In the genomic region with DNA sequence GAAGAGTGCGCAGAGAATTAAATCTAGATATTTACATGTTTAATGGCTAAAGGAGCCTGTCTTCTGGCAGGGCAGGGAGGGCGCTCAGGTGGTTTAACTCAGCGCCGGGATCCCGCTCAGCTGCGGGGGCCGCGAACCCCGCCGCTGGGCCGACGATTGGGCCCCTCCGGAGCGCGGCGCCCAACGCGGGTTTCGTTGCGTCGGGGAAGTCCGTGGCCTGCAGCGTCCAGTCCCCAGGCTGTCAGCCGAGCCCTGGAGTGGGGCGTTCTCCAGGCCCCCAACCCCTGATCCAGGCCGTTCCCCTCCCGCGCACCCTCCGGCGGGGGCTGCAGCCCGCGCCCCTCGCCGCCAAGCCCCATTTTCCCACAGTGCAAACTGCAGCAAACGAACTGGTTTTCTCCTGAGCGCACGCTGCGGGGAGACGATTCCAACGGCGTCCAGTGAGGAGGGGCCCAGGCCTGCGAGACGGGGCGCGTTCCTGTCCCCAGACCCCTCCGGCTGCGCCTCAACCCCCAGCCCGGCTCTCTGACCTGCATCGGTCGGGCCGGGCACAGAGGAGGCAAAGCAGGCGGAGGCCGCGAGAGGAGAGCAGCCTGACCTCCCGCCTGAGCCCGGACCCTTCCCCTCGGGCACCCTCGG, we compare ENCODE assay signal across 18 cellular contexts. TPM values are rescaled to one million over a fixed set of nuclear protein-coding genes. Genes with fewer than 3 reads are reported as not detected.
DNase-seq lines count a peak whose midpoint lies in the region; ATAC-seq and TF ChIP-seq lines count a peak whose summit lies in the region.
"Had no signal": no experiment of that assay in that cellular context is flagged by ENCODE, and none has a peak within 500 bp of the region (broad histone marks: within the 10 kb centered on the region; RNA-seq: fewer than 3 reads in every experiment).

No MANE protein-coding gene starts in this region.

- H3K4me3 Mint-ChIP-seq in CD8-positive, alpha-beta memory T cell, result no peak overlapping the region
- peak overlapping the region; percentile 47 for H3K4me3 Mint-ChIP-seq in natural killer cell

- H3K4me1 Mint-ChIP-seq in CD8-positive, alpha-beta memory T cell, result peaks cover 11 to 20% (median 11%) of the 10 kb centered on the region in 3 donors
- H3K4me1 Mint-ChIP-seq in natural killer cell, result peaks cover 0 to 19% of the 10 kb centered on the region in 2 donors

- peaks cover 71% of the 10 kb centered on the region for H3K27me3 ChIP-seq in CD8-positive, alpha-beta memory T cell (ENCODE audit: insufficient read depth, low read length, poor library complexity, severe bottlenecking)
- H3K27me3 ChIP-seq in effector memory CD4-positive, alpha-beta T cell (replicated peaks; ENCODE audit: control insufficient read depth, insufficient read depth, low read length, poor library complexity, severe bottlenecking), result peaks cover 74% of the 10 kb centered on the region
- peaks cover 79 to 95% (median 94%) of the 10 kb centered on the region in 3 donors for H3K27me3 ChIP-seq in sigmoid colon
- H3K27me3 ChIP-seq in transverse colon, result peaks cover 94% of the 10 kb centered on the region
- H3K27me3 ChIP-seq in colonic mucosa, result peaks cover 74% of the 10 kb centered on the region

- no peak overlapping the region for H3K4me3 ChIP-seq in CD8-positive, alpha-beta memory T cell (ENCODE audit: low read length)
- peak overlapping the region; percentile 39 for H3K4me3 ChIP-seq in effector memory CD4-positive, alpha-beta T cell (ENCODE audit: insufficient read depth, low read depth, low read length, poor library complexity, severe bottlenecking)
- H3K4me3 ChIP-seq in sigmoid colon (peak overlapping the region in 1 of 4 donors; percentile 22), transverse colon (peak overlapping the region in 1 of 4 donors; percentile 36), colonic mucosa (no peak overlapping the region)
- H3K4me3 ChIP-seq: MG63 had no signal

- no peak for TF ChIP-seq CTCF in natural killer cell (IDR thresholded peaks at IDR 0.05)
- TF ChIP-seq CTCF in sigmoid colon (IDR thresholded peaks at IDR 0.05), result no peak
- TF ChIP-seq CTCF in transverse colon (IDR thresholded peaks at IDR 0.05), result no peak
- no peak for TF ChIP-seq CTCF in colonic mucosa (IDR thresholded peaks at IDR 0.05)

- intact Hi-C loops in natural killer cell (cut with micrococcal nuclease) (no loop called here), sigmoid colon (cut with DNase I) (no loop called here), transverse colon (cut with DNase I; ENCODE audit: low total_unique reads) (no loop called here), colonic mucosa (cut with DNase I) (no loop called here)

- H3K9ac ChIP-seq in colonic mucosa (ENCODE audit: low read depth in 2 of 2, low read length in 2 of 2), result no peak overlapping the region

- CTCF ChIA-PET in CD8-positive, alpha-beta memory T cell (lab: Charles Lee), result no interaction called here

- H3K9me3 Mint-ChIP-seq in CD8-positive, alpha-beta memory T cell, result no peaks in the 10 kb centered on the region
- no peaks in the 10 kb centered on the region for H3K9me3 Mint-ChIP-seq in natural killer cell
- H3K9me3 Mint-ChIP-seq: activated naive CD8-positive, alpha-beta T cell treated with anti-CD3 and anti-CD28 coated beads, Interleukin-2, amount 10 ng/mL, durations not matched to agents 7 days and 5 days had no signal

- in situ Hi-C loops in transverse colon (cut with MboI; ENCODE audit: low pct_ligation_motif_present in 1 of 4, low pct_unique_long_range_greater_than_20kb in 1 of 4, low sequenced_read_pairs in 3 of 4), result no loop called here

- peaks cover 37 to 56% of the 10 kb centered on the region in 2 donors for H3K27me3 Mint-ChIP-seq in CD8-positive, alpha-beta memory T cell
- peaks cover 6 to 36% of the 10 kb centered on the region in 2 donors for H3K27me3 Mint-ChIP-seq in natural killer cell (ENCODE audit: low read depth in 2 of 2)

- TF ChIP-seq EP300 in Ishikawa (IDR thresholded peaks at IDR 0.05; ENCODE audit: borderline replicate concordance) (no peak), sigmoid colon (IDR thresholded peaks at IDR 0.05) (no peak), transverse colon (IDR thresholded peaks at IDR 0.05; ENCODE audit: low read depth) (no peak)

- DNase-seq in CD8-positive, alpha-beta memory T cell, result no peak
- no peak for DNase-seq in effector memory CD4-positive, alpha-beta T cell
- DNase-seq in natural killer cell (no peak), sigmoid colon (no peak), transverse colon (no peak), colonic mucosa (no peak)
- no peak for DNase-seq in effector CD4-positive, alpha-beta T cell
- DNase-seq: activated CD4-positive, alpha-beta T cell treated with anti-CD3 and anti-CD28 coated beads, Interleukin-2, amount 50 U/mL, for 48 hours; COR-L47; MG63; NCI-H187; posterior cingulate gyrus; stimulated activated naive CD4-positive, alpha-beta T cell treated with Interleukin-2 at 50 U/mL for 16 hours had no signal

- no peak overlapping the region for H3K27ac Mint-ChIP-seq in CD8-positive, alpha-beta memory T cell
- no peak overlapping the region for H3K27ac Mint-ChIP-seq in natural killer cell
- H3K27ac Mint-ChIP-seq: activated naive CD8-positive, alpha-beta T cell treated with anti-CD3 and anti-CD28 coated beads, Interleukin-2, amount 10 ng/mL, durations not matched to agents 7 days and 5 days had no signal

- H3K36me3 Mint-ChIP-seq in CD8-positive, alpha-beta memory T cell, result no peaks in the 10 kb centered on the region
- no peaks in the 10 kb centered on the region for H3K36me3 Mint-ChIP-seq in natural killer cell
- H3K36me3 Mint-ChIP-seq: activated naive CD8-positive, alpha-beta T cell treated with anti-CD3 and anti-CD28 coated beads, Interleukin-2, amount 10 ng/mL, durations not matched to agents 7 days and 5 days had no signal

- TF ChIP-seq POLR2A in sigmoid colon (IDR thresholded peaks at IDR 0.05) (no peak), transverse colon (IDR thresholded peaks at IDR 0.05) (no peak)

- 3 to 5% methylated on average over 58 of the region's 58 CpGs for WGBS in sigmoid colon, 2 donors
- 6% methylated on average over 51 of the region's 58 CpGs; no CpG with 5 or more reads in 1 of the 2 donors for WGBS in transverse colon (ENCODE audit: low coverage in 1 of 2), 2 donors

- no peaks in the 10 kb centered on the region for H3K9me3 ChIP-seq in CD8-positive, alpha-beta memory T cell (ENCODE audit: low read length)
- no peaks in the 10 kb centered on the region for H3K9me3 ChIP-seq in effector memory CD4-positive, alpha-beta T cell (ENCODE audit: control insufficient read depth, low read length)
- H3K9me3 ChIP-seq in sigmoid colon (no peaks in the 10 kb centered on the region), transverse colon (no peaks in the 10 kb centered on the region), colonic mucosa (no peaks in the 10 kb centered on the region)
- H3K9me3 ChIP-seq: MG63, vagina had no signal

- peaks cover 31% of the 10 kb centered on the region for H3K4me1 ChIP-seq in CD8-positive, alpha-beta memory T cell (ENCODE audit: insufficient read depth, low read length)
- H3K4me1 ChIP-seq in effector memory CD4-positive, alpha-beta T cell (ENCODE audit: control insufficient read depth, insufficient read depth, low read length, poor library complexity, severe bottlenecking), result peaks cover 38% of the 10 kb centered on the region
- peaks cover 0 to 36% (median 24%) of the 10 kb centered on the region in 4 donors for H3K4me1 ChIP-seq in sigmoid colon
- H3K4me1 ChIP-seq in transverse colon, result peaks cover 18 to 30% (median 27%) of the 10 kb centered on the region in 4 donors
- H3K4me1 ChIP-seq in colonic mucosa, result peaks cover 10% of the 10 kb centered on the region

- H3K36me3 ChIP-seq in CD8-positive, alpha-beta memory T cell (ENCODE audit: insufficient read depth, low read length), result no peaks in the 10 kb centered on the region
- H3K36me3 ChIP-seq in effector memory CD4-positive, alpha-beta T cell (ENCODE audit: control insufficient read depth, insufficient read depth, low read length), result no peaks in the 10 kb centered on the region
- H3K36me3 ChIP-seq in sigmoid colon (no peaks in the 10 kb centered on the region), transverse colon (no peaks in the 10 kb centered on the region), colonic mucosa (no peaks in the 10 kb centered on the region)
- H3K36me3 ChIP-seq: MG63, vagina had no signal

- TF ChIP-seq RAD21 in Ishikawa (IDR thresholded peaks at IDR 0.05; ENCODE audit: low read depth), result no peak

- peak overlapping the region; percentile 74 for H3K27ac ChIP-seq in CD8-positive, alpha-beta memory T cell (ENCODE audit: low read depth, low read length)
- no peak overlapping the region for H3K27ac ChIP-seq in effector memory CD4-positive, alpha-beta T cell (ENCODE audit: insufficient read depth, low read length, poor library complexity, severe bottlenecking)
- H3K27ac ChIP-seq in sigmoid colon, result no peak overlapping the region
- H3K27ac ChIP-seq in transverse colon, result no peak overlapping the region
- H3K27ac ChIP-seq in colonic mucosa, result no peak overlapping the region
- H3K27ac ChIP-seq: vagina had no signal

- POLR2A ChIA-PET in CD8-positive, alpha-beta memory T cell (lab: Charles Lee), result no interaction called here

- ATAC-seq in natural killer cell, result no peak

TF ChIP-seq in Ishikawa, 13 proteins besides CTCF, POLR2A, EP300 and RAD21:
- TF ChIP-seq FOXM1 (IDR thresholded peaks at IDR 0.05; ENCODE audit: borderline replicate concordance, low read depth) (no peak), ZBTB7A (IDR thresholded peaks at IDR 0.05; ENCODE audit: low read depth) (peak; percentile 5; the same call in 1 of the 2 replicates)

RNA-seq across cellular contexts. Expression of gene ONECUT3, which starts 4.5 kb away (rescaled TPM):
- total RNA-seq in CD8-positive, alpha-beta memory T cell, result not detected
- polyA plus RNA-seq in CD8-positive, alpha-beta memory T cell, result not detected
- total RNA-seq in natural killer cell, result not detected
- total RNA-seq in sigmoid colon, result not detected
- polyA plus RNA-seq in sigmoid colon, result not detected
- not detected for total RNA-seq in transverse colon
- total RNA-seq in colonic mucosa, result under 1 TPM in 1 of 2 donors, not detected in 1; 0.05 TPM
- total RNA-seq: activated naive CD8-positive, alpha-beta T cell treated with anti-CD3 and anti-CD28 coated beads, Interleukin-2, amount 10 ng/mL, durations not matched to agents 7 days and 5 days; NCI-H460; vagina had no signal
- polyA plus RNA-seq: AG04450 had no signal
